In genomic region chr2:86194751-86195054, GRCh38 we compare ENCODE assay signal across 8 cellular contexts. TPM values are rescaled to one million over a fixed set of nuclear protein-coding genes. Genes with fewer than 3 reads are reported as not detected.
DNase-seq lines count a peak whose midpoint lies in the region; ATAC-seq, FAIRE-seq and TF ChIP-seq lines count a peak whose summit lies in the region.

No MANE protein-coding gene starts in this region.

- H3K9me3 ChIP-seq in BE2C (no peaks in the 10 kb centered on the region), HUES6 (ENCODE audit: control insufficient read depth, insufficient read depth, low read depth, low read length) (no peaks in the 10 kb centered on the region), breast epithelium (no peaks in the 10 kb centered on the region), lower lobe of right lung (no peaks in the 10 kb centered on the region), tibial artery (no peaks in the 10 kb centered on the region)

- H3K4me1 ChIP-seq in BE2C (no peaks in the 10 kb centered on the region), HUES6 (ENCODE audit: control insufficient read depth, insufficient read depth, low read length) (peaks cover 5% of the 10 kb centered on the region; the same call in 1 of the 2 replicates), breast epithelium (peaks cover 7 to 8% of the 10 kb centered on the region in 2 donors), lower lobe of right lung (peaks cover 44% of the 10 kb centered on the region), tibial artery (peaks cover 0 to 55% (median 42%) of the 10 kb centered on the region in 4 donors)

- intact Hi-C loops in breast epithelium (cut with DNase I; ENCODE audit: low total_unique reads) (no loop called here), lower lobe of right lung (cut with DNase I) (no loop called here), tibial artery (cut with DNase I; ENCODE audit: low total_unique reads) (no loop called here)

- no peak for TF ChIP-seq POLR2A in breast epithelium (IDR thresholded peaks at IDR 0.05)

- H3K9ac ChIP-seq in HUES6 (ENCODE audit: low read length) = peak overlapping the region; percentile 99

- H3K4me3 ChIP-seq in BE2C (ENCODE audit: low read depth, low read length) = peak overlapping the region; percentile 83
- H3K4me3 ChIP-seq in HUES6 (ENCODE audit: low read depth, low read length) = peak overlapping the region; percentile 96
- peak overlapping the region; percentile 91 to 96 (median 93) for H3K4me3 ChIP-seq in breast epithelium
- peak overlapping the region; percentile 93 for H3K4me3 ChIP-seq in lower lobe of right lung
- H3K4me3 ChIP-seq in tibial artery = peak overlapping the region; percentile 73 to 74

- H3K36me3 ChIP-seq in BE2C (peaks cover 8% of the 10 kb centered on the region), HUES6 (ENCODE audit: control insufficient read depth, insufficient read depth, low read length) (peaks cover 5% of the 10 kb centered on the region; the same call in 1 of the 2 replicates), breast epithelium (no peaks in the 10 kb centered on the region), lower lobe of right lung (peaks cover 11% of the 10 kb centered on the region), tibial artery (peaks cover 0 to 5% (median 0%) of the 10 kb centered on the region in 3 donors)

- TF ChIP-seq CTCF in BE2C (IDR thresholded peaks at IDR 0.05; ENCODE audit: low read depth, low read length) (no peak), breast epithelium (IDR thresholded peaks at IDR 0.05) (no peak), lower lobe of right lung (IDR thresholded peaks at IDR 0.05) (no peak), tibial artery (IDR thresholded peaks at IDR 0.05) (no peak), D721Med (IDR thresholded peaks at IDR 0.05; ENCODE audit: insufficient read depth, missing control alignments) (no peak)

- H3K27ac ChIP-seq in HUES6 (ENCODE audit: low read depth, low read length) = no peak overlapping the region; the same call in 1 of the 2 replicates
- H3K27ac ChIP-seq in breast epithelium = peak overlapping the region; percentile 98 to 100
- peak overlapping the region; percentile 98 for H3K27ac ChIP-seq in lower lobe of right lung
- peak overlapping the region; percentile 91 to 94 for H3K27ac ChIP-seq in tibial artery

- no peaks in the 10 kb centered on the region for H3K27me3 ChIP-seq in BE2C
- no peaks in the 10 kb centered on the region for H3K27me3 ChIP-seq in HUES6 (ENCODE audit: control insufficient read depth, insufficient read depth, low read length)
- no peaks in the 10 kb centered on the region for H3K27me3 ChIP-seq in breast epithelium
- no peaks in the 10 kb centered on the region for H3K27me3 ChIP-seq in lower lobe of right lung (ENCODE audit: low read depth)
- H3K27me3 ChIP-seq in tibial artery = no peaks in the 10 kb centered on the region

- FAIRE-seq in D721Med (lab: Jason Lieb, UNC) = no peak

- DNase-seq in BE2C (no peak), breast epithelium (ENCODE audit: low spot score in 2 of 2) (no peak), lower lobe of right lung (no peak), tibial artery (no peak), D721Med (ENCODE audit: insufficient read length, low spot score) (no peak), EL (no peak)

- ATAC-seq in lower lobe of right lung (no peak), GM18519 (IDR thresholded peaks at IDR 0.05; ENCODE audit: low FRiP score, unreplicated experiment) (no peak)

RNA-seq across cellular contexts. Expression of gene IMMT, which starts 0.6 kb away (rescaled TPM):
- polyA plus RNA-seq in BE2C (2012; ENCODE audit: insufficient read depth, insufficient read length, low read depth) = 48.0 TPM
- 10 to 100 TPM; 44.8 to 56.1 (median 48.2) TPM for total RNA-seq in breast epithelium
- total RNA-seq in lower lobe of right lung = 58.0 TPM

RNA-seq across cellular contexts. Expression of gene MRPL35, which starts 4.6 kb away (rescaled TPM):
- 24.3 TPM for polyA plus RNA-seq in BE2C (2012; ENCODE audit: insufficient read depth, insufficient read length, low read depth)
- 10 to 100 TPM; 16.8 to 21.0 (median 21.0) TPM for total RNA-seq in breast epithelium
- total RNA-seq in lower lobe of right lung = 22.5 TPM
